In the genomic region with DNA sequence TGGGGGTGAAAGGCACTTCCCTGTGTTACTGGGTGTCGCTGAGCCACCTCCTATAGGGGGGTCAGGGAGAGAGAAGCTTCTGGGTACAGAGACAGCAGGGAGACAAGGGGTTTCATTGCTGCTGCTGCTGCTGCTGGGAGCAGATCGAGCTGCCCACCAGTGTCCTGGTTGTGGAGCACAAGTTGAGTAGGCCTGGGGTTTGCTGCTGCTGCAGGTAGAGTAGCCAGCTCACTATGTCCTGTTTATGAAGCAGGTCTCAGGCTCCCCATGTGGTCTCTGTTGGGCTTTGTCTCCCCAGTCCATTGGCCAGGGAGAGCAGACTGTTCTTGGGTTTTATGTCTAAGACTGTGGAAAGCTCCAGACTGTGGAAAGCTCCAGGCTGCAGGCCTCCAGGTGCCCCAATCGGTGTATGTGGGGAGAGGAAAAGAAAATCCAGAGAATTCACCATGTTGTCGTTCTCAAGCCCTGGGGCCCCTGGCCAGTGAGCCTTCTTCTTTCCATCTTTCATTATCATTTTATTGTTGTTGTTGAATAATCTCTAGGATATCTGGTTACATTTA, we compare ENCODE assay signal across 20 cellular contexts.
"Had no signal": no experiment of that assay in that cellular context is flagged by ENCODE, and none has a peak within 500 bp of the region (broad histone marks: within the 10 kb centered on the region; RNA-seq: fewer than 3 reads in every experiment).

No MANE protein-coding gene starts in this region.

- H3K4me1 ChIP-seq: colonic mucosa, esophagus muscularis mucosa, gastrocnemius medialis, heart right ventricle, suprapubic skin, thyroid gland, uterus had no signal

- ATAC-seq: gastrocnemius medialis; heart right ventricle; left cardiac atrium; mucosa of descending colon; naive thymus-derived CD8-positive, alpha-beta T cell; stimulated activated effector memory CD8-positive, alpha-beta T cell treated with anti-CD3 and anti-CD28 coated beads, Interleukin-12 subunit alpha, Interleukin-12 subunit beta, amount 100 ng/mL, for 72 hours; stimulated activated naive CD8-positive, alpha-beta T cell treated with anti-CD3 and anti-CD28 coated beads, Interleukin-15, Interleukin-2, amounts not matched to agents 100 U/mL and 50 U/mL, for 24 hours had no signal

- H3K27ac Mint-ChIP-seq: naive thymus-derived CD8-positive, alpha-beta T cell; stimulated activated effector memory CD8-positive, alpha-beta T cell treated with anti-CD3 and anti-CD28 coated beads, Interleukin-12 subunit alpha, Interleukin-12 subunit beta, amount 100 ng/mL, for 72 hours; type B pancreatic cell had no signal

- H3K4me1 Mint-ChIP-seq: naive thymus-derived CD8-positive, alpha-beta T cell; stimulated activated effector memory CD8-positive, alpha-beta T cell treated with anti-CD3 and anti-CD28 coated beads, Interleukin-12 subunit alpha, Interleukin-12 subunit beta, amount 100 ng/mL, for 72 hours had no signal

- H3K9me3 ChIP-seq: colonic mucosa, esophagus muscularis mucosa, gastrocnemius medialis, mucosa of descending colon, neutrophil, suprapubic skin, thyroid gland, uterus had no signal

- H3K4me3 Mint-ChIP-seq: naive thymus-derived CD8-positive, alpha-beta T cell; stimulated activated effector memory CD8-positive, alpha-beta T cell treated with anti-CD3 and anti-CD28 coated beads, Interleukin-12 subunit alpha, Interleukin-12 subunit beta, amount 100 ng/mL, for 72 hours; type B pancreatic cell had no signal

- DNase-seq: colonic mucosa; effector CD8-positive, alpha-beta T cell; gastrocnemius medialis; heart right ventricle; hypothalamus; left cardiac atrium; mucosa of descending colon; naive thymus-derived CD8-positive, alpha-beta T cell; small intestine; stimulated activated CD4-positive, alpha-beta T cell treated with anti-CD3 and anti-CD28 coated beads, Interleukin-2, amount 100 ng/mL, for 48 hours; stimulated activated naive CD8-positive, alpha-beta T cell treated with anti-CD3 and anti-CD28 coated beads, Interleukin-15, Interleukin-2, amounts not matched to agents 100 U/mL and 50 U/mL, for 24 hours; thyroid gland; uterus had no signal

- H3K36me3 Mint-ChIP-seq: stimulated activated effector memory CD8-positive, alpha-beta T cell treated with anti-CD3 and anti-CD28 coated beads, Interleukin-12 subunit alpha, Interleukin-12 subunit beta, amount 100 ng/mL, for 72 hours; type B pancreatic cell had no signal

- H3K36me3 ChIP-seq: colonic mucosa, esophagus muscularis mucosa, gastrocnemius medialis, heart right ventricle, neutrophil, suprapubic skin, thyroid gland, uterus had no signal

- H3K27me3 ChIP-seq: colonic mucosa, esophagus muscularis mucosa, gastrocnemius medialis, neutrophil, suprapubic skin, thyroid gland, uterus had no signal

- H3K27me3 Mint-ChIP-seq: type B pancreatic cell had no signal

- H3K4me3 ChIP-seq: colonic mucosa, esophagus muscularis mucosa, gastrocnemius medialis, heart right ventricle, mucosa of descending colon, suprapubic skin, thyroid gland, uterus had no signal

- H3K27ac ChIP-seq: colonic mucosa, epithelial cell of prostate, esophagus muscularis mucosa, gastrocnemius medialis, heart right ventricle, neutrophil, suprapubic skin, thyroid gland, uterus had no signal

- H3K9me3 Mint-ChIP-seq: naive thymus-derived CD8-positive, alpha-beta T cell; stimulated activated effector memory CD8-positive, alpha-beta T cell treated with anti-CD3 and anti-CD28 coated beads, Interleukin-12 subunit alpha, Interleukin-12 subunit beta, amount 100 ng/mL, for 72 hours; type B pancreatic cell had no signal

- FAIRE-seq: islet of Langerhans, small intestine had no signal
